ENCODE assay signal across 31 cellular contexts in genomic region chrX:12580548-12580947, GRCh38.
A peak's percentile ranks its signal among the peaks of the same experiment; 100 is the strongest.
DNase-seq lines count a peak whose midpoint lies in the region; ATAC-seq and TF ChIP-seq lines count a peak whose summit lies in the region.
"Had no signal": no experiment of that assay in that cellular context is flagged by ENCODE, and none has a peak within 500 bp of the region (broad histone marks: within the 10 kb centered on the region; RNA-seq: fewer than 3 reads in every experiment).

No MANE protein-coding gene starts in this region.

- peak; percentile 97 for ATAC-seq in foreskin keratinocyte
- no peak for ATAC-seq in HG03097 (IDR thresholded peaks at IDR 0.05; ENCODE audit: low FRiP score, unreplicated experiment)
- ATAC-seq: activated CD8-positive, alpha-beta memory T cell treated with anti-CD3 and anti-CD28 coated beads, Interleukin-2, amount 10 ng/mL, durations not matched to agents 7 days and 5 days; activated T-cell treated with anti-CD3 and anti-CD28 coated beads, Interleukin-2, amount 50 U/mL, for 4 hours; gastrocnemius medialis; GM23338; left cardiac atrium; natural killer cell treated with Interleukin-12 subunit alpha and Interleukin-12 subunit beta and Interleukin-15 and Interleukin-18, amount 100 ng/mL, for 72 hours; psoas muscle had no signal

- H3K9me3 ChIP-seq in colonic mucosa: no peaks in the 10 kb centered on the region
- H3K9me3 ChIP-seq: BLaER1, Caco-2, esophagus squamous epithelium, gastrocnemius medialis, psoas muscle, transverse colon had no signal

- in situ Hi-C loops in SK-MEL-5 (cut with HindIII; ENCODE audit: low pct_unique_long_range_greater_than_20kb, low sequenced_read_pairs): no loop called here

- no peak overlapping the region for H3K4me3 ChIP-seq in colonic mucosa
- H3K4me3 ChIP-seq: BLaER1, esophagus squamous epithelium, gastrocnemius medialis, GM23338, lung, psoas muscle, transverse colon had no signal

- H3K9ac ChIP-seq in colonic mucosa (ENCODE audit: low read depth in 2 of 2, low read length in 2 of 2): no peak overlapping the region
- H3K9ac ChIP-seq: BLaER1 had no signal

- intact Hi-C loops in colonic mucosa (cut with DNase I): no loop called here

- TF ChIP-seq CTCF in foreskin keratinocyte (conservative IDR thresholded peaks at IDR 0.05) (no peak), colonic mucosa (IDR thresholded peaks at IDR 0.05) (no peak)

- peak; percentile 2 for DNase-seq in EH (ENCODE audit: low read depth)
- DNase-seq in LHCN-M2 (ENCODE audit: low read depth): peak; percentile 9
- DNase-seq in SK-MEL-5 (ENCODE audit: low read depth, low spot score): peak; percentile 7
- peak; percentile 90 to 92 for DNase-seq in foreskin keratinocyte
- DNase-seq in NCI-H1417 (lab: John Stamatoyannopoulos, UW): no peak
- no peak for DNase-seq in middle frontal gyrus (ENCODE audit: extremely low spot score, low spot score)
- DNase-seq in colonic mucosa: no peak
- DNase-seq: activated B cell treated with CpG ODN at 0.5 μM for 24 hours; activated CD8-positive, alpha-beta memory T cell treated with anti-CD3 and anti-CD28 coated beads, Interleukin-2, amount 10 ng/mL, durations not matched to agents 7 days and 5 days; activated gamma-delta T cell; activated T-cell treated with anti-CD3 and anti-CD28 coated beads, Interleukin-2, amount 50 U/mL, for 4 hours; Caco-2; DMS79; endodermal cell; esophagus squamous epithelium; gastrocnemius medialis; HFFc6; left cardiac atrium; NCI-H1436 treated with DMSO at 0.1 percent for 48 hours; NCI-H446; NCI-H82; occipital lobe; psoas muscle; RPMI8226; stimulated activated CD4-positive, alpha-beta T cell treated with anti-CD3 and anti-CD28 coated beads, Interleukin-4, amount 100 ng/mL, for 24 hours; transverse colon had no signal

- H3K27ac ChIP-seq in foreskin keratinocyte: peak overlapping the region; percentile 78
- H3K27ac ChIP-seq in colonic mucosa: no peak overlapping the region
- H3K27ac ChIP-seq: BLaER1, esophagus squamous epithelium, gastrocnemius medialis, psoas muscle, transverse colon had no signal

- H3K36me3 ChIP-seq in colonic mucosa: no peaks in the 10 kb centered on the region
- H3K36me3 ChIP-seq: BLaER1, esophagus squamous epithelium, gastrocnemius medialis, transverse colon had no signal

- H3K4me1 ChIP-seq in foreskin keratinocyte (peaks cover 15% of the 10 kb centered on the region), colonic mucosa (no peaks in the 10 kb centered on the region)
- H3K4me1 ChIP-seq: BLaER1, Caco-2, esophagus squamous epithelium, gastrocnemius medialis, psoas muscle, transverse colon had no signal

- H3K27me3 ChIP-seq in foreskin keratinocyte (no peaks in the 10 kb centered on the region), colonic mucosa (no peaks in the 10 kb centered on the region)
- H3K27me3 ChIP-seq: esophagus squamous epithelium, gastrocnemius medialis, transverse colon had no signal

Comparison
In these comparisons a context has a peak if more than half of its experiments do, and no peak if none do; other contexts are left out.
1. DNase-seq: peak in EH (single experiment), LHCN-M2 (single experiment), SK-MEL-5 (single experiment) and foreskin keratinocyte (2 of 2); none in NCI-H1417 (0 of 3), middle frontal gyrus (single experiment) and colonic mucosa (single experiment).